8 cellular contexts compared by ENCODE assay signal in the genomic region with DNA sequence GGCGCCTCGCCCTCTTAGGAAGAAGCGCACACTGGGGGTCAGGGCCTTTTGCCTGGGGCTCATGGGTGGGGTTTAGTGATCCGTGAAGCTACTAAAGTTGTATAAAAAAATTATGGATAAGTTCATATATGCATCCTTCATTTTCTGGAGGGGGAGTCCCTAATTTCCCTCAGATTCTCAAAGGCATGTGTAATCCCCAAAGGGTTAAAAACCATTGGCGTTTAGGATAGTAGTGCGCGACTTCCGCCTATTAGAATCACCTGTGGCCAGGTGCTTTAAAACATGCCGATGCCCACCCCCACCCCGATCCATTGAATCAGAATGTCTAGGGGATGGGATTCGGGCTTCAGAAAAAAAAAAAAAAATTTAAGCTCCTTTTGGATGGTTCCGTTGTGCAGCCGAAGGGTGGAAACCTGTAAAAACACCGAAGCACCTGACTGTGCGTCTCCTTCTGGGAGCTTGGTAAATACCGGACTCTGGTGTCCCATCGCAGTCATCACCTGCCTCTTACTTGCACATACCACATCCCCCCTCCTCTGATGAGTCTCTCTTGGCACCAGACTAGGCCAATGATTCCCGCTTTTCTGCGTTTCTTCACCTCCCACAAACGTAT. TPM values are rescaled to one million over a fixed set of nuclear protein-coding genes. Genes with fewer than 3 reads are reported as not detected.
A peak's percentile ranks its signal among the peaks of the same experiment; 100 is the strongest.
DNase-seq lines count a peak whose midpoint lies in the region; ATAC-seq and TF ChIP-seq lines count a peak whose summit lies in the region.

No MANE protein-coding gene starts in this region.

- CTCF ChIA-PET in WTC11 (lab: Charles Lee), result interaction anchor here (0.6 to 1.5 kb wide), 3 partner anchors 112 to 225 kb away, joined by 3 to 8 read pairs (median 3); no protein-coding TSS in a partner anchor

- H3K9me3 ChIP-seq in right atrium auricular region (no peaks in the 10 kb centered on the region), gastrocnemius medialis (no peaks in the 10 kb centered on the region)

- H3K4me1 Mint-ChIP-seq in activated CD4-positive, alpha-beta T cell treated with anti-CD3 and anti-CD28 coated beads, Interleukin-2, amount 10 ng/mL, durations not matched to agents 24 days and 14 days, result peaks cover 29% of the 10 kb centered on the region
- H3K4me1 Mint-ChIP-seq in WTC11, result peaks cover 34% of the 10 kb centered on the region

- peak; percentile 37 for ATAC-seq in WTC11
- ATAC-seq in gastrocnemius medialis, result peak; percentile 24 to 25
- no peak for ATAC-seq in HG03095 (IDR thresholded peaks at IDR 0.05; ENCODE audit: unreplicated experiment)
- no peak for ATAC-seq in GM19452 (IDR thresholded peaks at IDR 0.05; ENCODE audit: unreplicated experiment)

- H3K9me3 Mint-ChIP-seq in activated CD4-positive, alpha-beta T cell treated with anti-CD3 and anti-CD28 coated beads, Interleukin-2, amount 10 ng/mL, durations not matched to agents 24 days and 14 days, result no peaks in the 10 kb centered on the region
- peaks cover 2% of the 10 kb centered on the region for H3K9me3 Mint-ChIP-seq in WTC11

- H3K4me3 Mint-ChIP-seq in activated CD4-positive, alpha-beta T cell treated with anti-CD3 and anti-CD28 coated beads, Interleukin-2, amount 10 ng/mL, durations not matched to agents 24 days and 14 days, result peak overlapping the region; percentile 81
- peak overlapping the region; percentile 78 for H3K4me3 Mint-ChIP-seq in WTC11

- H3K27ac ChIP-seq in right atrium auricular region (peak overlapping the region; percentile 83 to 90), gastrocnemius medialis (peak overlapping the region; percentile 82 to 89 (median 86))

- DNase-seq in activated CD4-positive, alpha-beta T cell treated with anti-CD3 and anti-CD28 coated beads, Interleukin-2, amount 10 ng/mL, durations not matched to agents 24 days and 14 days, result peak; percentile 61
- DNase-seq in activated CD4-positive, alpha-beta T cell treated with anti-CD3 and anti-CD28 coated beads for 48 hours, result no peak
- peak; percentile 24 for DNase-seq in WTC11 (ENCODE audit: low spot score)
- no peak for DNase-seq in right atrium auricular region (ENCODE audit: low spot score)
- no peak for DNase-seq in gastrocnemius medialis
- no peak for DNase-seq in epidermal melanocyte (ENCODE audit: insufficient read length, low spot score)

- no peak for TF ChIP-seq POLR2A in gastrocnemius medialis (IDR thresholded peaks at IDR 0.05)

- peak overlapping the region; percentile 81 to 88 for H3K4me3 ChIP-seq in right atrium auricular region
- H3K4me3 ChIP-seq in gastrocnemius medialis, result peak overlapping the region; percentile 84 to 99 (median 92)

- H3K27me3 ChIP-seq in right atrium auricular region (no peaks in the 10 kb centered on the region), gastrocnemius medialis (no peaks in the 10 kb centered on the region)

- peaks cover 0 to 9% of the 10 kb centered on the region in 2 donors for H3K4me1 ChIP-seq in right atrium auricular region
- peaks cover 0 to 3% of the 10 kb centered on the region in 2 donors for H3K4me1 ChIP-seq in gastrocnemius medialis

- in situ Hi-C loops in gastrocnemius medialis (cut with MboI; ENCODE audit: low sequenced_read_pairs in 4 of 4), result loop anchor here in 2 of 4 donors (10.0 to 25.0 kb wide), 2 partner anchors 113 to 309 kb away; a partner anchor contains a TSS

- H3K36me3 Mint-ChIP-seq in activated CD4-positive, alpha-beta T cell treated with anti-CD3 and anti-CD28 coated beads, Interleukin-2, amount 10 ng/mL, durations not matched to agents 24 days and 14 days (ENCODE audit: low read depth), result peaks cover 25% of the 10 kb centered on the region
- H3K36me3 Mint-ChIP-seq in WTC11, result peaks cover 6% of the 10 kb centered on the region; the same call in 1 of the 2 replicates

- POLR2A ChIA-PET in WTC11 (lab: Charles Lee), result interaction anchor here (0.6 to 1.0 kb wide), 4 partner anchors 38 to 311 kb away, joined by 3 to 6 read pairs (median 3); a partner anchor contains a TSS

- H3K36me3 ChIP-seq in right atrium auricular region (no peaks in the 10 kb centered on the region), gastrocnemius medialis (no peaks in the 10 kb centered on the region)

- intact Hi-C loops in activated CD4-positive, alpha-beta T cell treated with anti-CD3 and anti-CD28 coated beads, Interleukin-2, amount 10 ng/mL, durations not matched to agents 24 days and 14 days (cut with micrococcal nuclease), result loop anchor here (1.0 to 5.0 kb wide), 3 partner anchors 89 to 231 kb away; a partner anchor contains a TSS
- intact Hi-C loops in gastrocnemius medialis (cut with DNase I; ENCODE audit: low total_unique reads), result loop anchor here (2.0 to 5.0 kb wide), 3 partner anchors 91 to 156 kb away; a partner anchor contains a TSS

- no peaks in the 10 kb centered on the region for H3K27me3 Mint-ChIP-seq in activated CD4-positive, alpha-beta T cell treated with anti-CD3 and anti-CD28 coated beads, Interleukin-2, amount 10 ng/mL, durations not matched to agents 24 days and 14 days
- peaks cover 4% of the 10 kb centered on the region for H3K27me3 Mint-ChIP-seq in WTC11 (ENCODE audit: low read depth)

- peak overlapping the region; percentile 67 for H3K27ac Mint-ChIP-seq in activated CD4-positive, alpha-beta T cell treated with anti-CD3 and anti-CD28 coated beads, Interleukin-2, amount 10 ng/mL, durations not matched to agents 24 days and 14 days
- no peak overlapping the region for H3K27ac Mint-ChIP-seq in WTC11

- TF ChIP-seq CTCF in WTC11 (IDR thresholded peaks at IDR 0.05), result no peak
- no peak for TF ChIP-seq CTCF in right atrium auricular region (IDR thresholded peaks at IDR 0.05)
- TF ChIP-seq CTCF in gastrocnemius medialis (IDR thresholded peaks at IDR 0.05 in 4 of 5, conservative IDR thresholded peaks at IDR 0.05 in 1 of 5), result no peak

TF ChIP-seq in WTC11, 78 proteins besides CTCF, POLR2A, EP300 and RAD21:
- TF ChIP-seq ZNF263 (CRISPR knock-in tag; IDR thresholded peaks at IDR 0.05; ENCODE audit: low read depth), result 0 out of 2 replicates have a peak, but pooled peaks have one; percentile 34
- TF ChIP-seq, protein P1, sequence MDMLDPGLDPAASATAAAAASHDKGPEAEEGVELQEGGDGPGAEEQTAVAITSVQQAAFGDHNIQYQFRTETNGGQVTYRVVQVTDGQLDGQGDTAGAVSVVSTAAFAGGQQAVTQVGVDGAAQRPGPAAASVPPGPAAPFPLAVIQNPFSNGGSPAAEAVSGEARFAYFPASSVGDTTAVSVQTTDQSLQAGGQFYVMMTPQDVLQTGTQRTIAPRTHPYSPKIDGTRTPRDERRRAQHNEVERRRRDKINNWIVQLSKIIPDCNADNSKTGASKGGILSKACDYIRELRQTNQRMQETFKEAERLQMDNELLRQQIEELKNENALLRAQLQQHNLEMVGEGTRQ (CRISPR knock-in tag; IDR thresholded peaks at IDR 0.05), result no peak
- TF ChIP-seq, protein P2, sequence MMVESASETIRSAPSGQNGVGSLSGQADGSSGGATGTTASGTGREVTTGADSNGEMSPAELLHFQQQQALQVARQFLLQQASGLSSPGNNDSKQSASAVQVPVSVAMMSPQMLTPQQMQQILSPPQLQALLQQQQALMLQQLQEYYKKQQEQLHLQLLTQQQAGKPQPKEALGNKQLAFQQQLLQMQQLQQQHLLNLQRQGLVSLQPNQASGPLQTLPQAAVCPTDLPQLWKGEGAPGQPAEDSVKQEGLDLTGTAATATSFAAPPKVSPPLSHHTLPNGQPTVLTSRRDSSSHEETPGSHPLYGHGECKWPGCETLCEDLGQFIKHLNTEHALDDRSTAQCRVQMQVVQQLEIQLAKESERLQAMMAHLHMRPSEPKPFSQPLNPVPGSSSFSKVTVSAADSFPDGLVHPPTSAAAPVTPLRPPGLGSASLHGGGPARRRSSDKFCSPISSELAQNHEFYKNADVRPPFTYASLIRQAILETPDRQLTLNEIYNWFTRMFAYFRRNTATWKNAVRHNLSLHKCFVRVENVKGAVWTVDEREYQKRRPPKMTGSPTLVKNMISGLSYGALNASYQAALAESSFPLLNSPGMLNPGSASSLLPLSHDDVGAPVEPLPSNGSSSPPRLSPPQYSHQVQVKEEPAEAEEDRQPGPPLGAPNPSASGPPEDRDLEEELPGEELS (CRISPR knock-in tag; IDR thresholded peaks at IDR 0.05), result no peak

RNA-seq across cellular contexts. Expression of a gene that starts 0.6 kb away (rescaled TPM):
- total RNA-seq in activated CD4-positive, alpha-beta T cell treated with anti-CD3 and anti-CD28 coated beads, Interleukin-2, amount 10 ng/mL, durations not matched to agents 24 days and 14 days, result 3.7 and 3.8 TPM in 2 replicates
- 22.0 to 27.5 TPM (median 25.0 TPM) in 3 replicates for total RNA-seq in WTC11 (2021)
- 1 to 10 TPM; 4.8 to 6.9 TPM for total RNA-seq in right atrium auricular region
- total RNA-seq in gastrocnemius medialis, result 1 to 10 TPM; 2.4 to 5.6 (median 2.9) TPM

Comparison
In these comparisons a context has a peak if more than half of its experiments do, and no peak if none do; other contexts are left out.
1. DNase-seq: peak in activated CD4-positive, alpha-beta T cell treated with anti-CD3 and anti-CD28 coated beads, Interleukin-2, amount 10 ng/mL, durations not matched to agents 24 days and 14 days (single experiment) and WTC11 (single experiment); none in activated CD4-positive, alpha-beta T cell treated with anti-CD3 and anti-CD28 coated beads for 48 hours (single experiment), right atrium auricular region (single experiment), gastrocnemius medialis (0 of 2) and epidermal melanocyte (single experiment).
2. ATAC-seq: peak in WTC11 (single experiment) and gastrocnemius medialis (2 of 2); none in HG03095 (single experiment) and GM19452 (single experiment).